8 cellular contexts compared by ENCODE assay signal in genomic region chr11:69013009-69013951, GRCh38.
A peak's percentile ranks its signal among the peaks of the same experiment; 100 is the strongest.
DNase-seq lines count a peak whose midpoint lies in the region; ATAC-seq and TF ChIP-seq lines count a peak whose summit lies in the region.

Gene MRGPRF, minus strand, starts transcription at chr11:69013246. Its CDS starts 3,345 bp downstream, at chr11:69009901.

- peaks cover 25% of the 10 kb centered on the region for H3K27me3 ChIP-seq in iPS-18a (ENCODE audit: control insufficient read depth, insufficient read depth, low read length)

- H3K27ac ChIP-seq in iPS-18a (ENCODE audit: low read length) (no peak within 1 kb of the TSS), skin epidermis (peak within 1 kb of the TSS in 20 of 21 experiments; percentile 28 to 91 (median 79))

- TF ChIP-seq CTCF in astrocyte of the cerebellum (IDR thresholded peaks at IDR 0.05; ENCODE audit: low read depth, low read length, missing control alignments) (peak; percentile 67), GM10266 (IDR thresholded peaks at IDR 0.05; ENCODE audit: control insufficient read depth, insufficient read depth, low read depth, missing control alignments) (no peak)

- no peak for ATAC-seq in HG03159 (IDR thresholded peaks at IDR 0.05; ENCODE audit: unreplicated experiment)

- in situ Hi-C loops in astrocyte of the cerebellum (cut with HindIII; ENCODE audit: low sequenced_read_pairs), result no loop called here

- H3K36me3 ChIP-seq in iPS-18a (ENCODE audit: control insufficient read depth, low read depth, low read length), result no peaks in the 10 kb centered on the region

- DNase-seq in HCEC 1CT (peak; percentile 95), astrocyte of the cerebellum (ENCODE audit: low read depth) (peak; percentile 57), GM10266 (ENCODE audit: extremely low spot score) (no peak), UCSD-AML1 (lab: John Stamatoyannopoulos, UW; ENCODE audit: unreplicated experiment) (no peak)
- no peak for DNase-seq in stimulated activated CD4-positive, alpha-beta T cell treated with anti-CD3 and anti-CD28 coated beads, Interleukin-4, amount 100 ng/mL, for 4 hours

- H3K4me3 ChIP-seq in astrocyte of the cerebellum (ENCODE audit: low read depth, low read length), result peak within 1 kb of the TSS; percentile 53
- H3K4me3 ChIP-seq in iPS-18a (ENCODE audit: low read length), result peak within 1 kb of the TSS; percentile 47
- peak within 1 kb of the TSS; percentile 21 to 48 (median 29) for H3K4me3 ChIP-seq in skin epidermis

- H3K4me1 ChIP-seq in iPS-18a (ENCODE audit: control insufficient read depth, low read depth, low read length), result peaks cover 32% of the 10 kb centered on the region

- H3K9ac ChIP-seq in iPS-18a (ENCODE audit: low read length), result peak within 1 kb of the TSS; percentile 22

- H3K9me3 ChIP-seq in iPS-18a (ENCODE audit: control insufficient read depth, low read depth, low read length), result no peaks in the 10 kb centered on the region

Comparison
In these comparisons a context has a peak if more than half of its experiments do, and no peak if none do; other contexts are left out.
1. DNase-seq: peak in HCEC 1CT (single experiment) and astrocyte of the cerebellum (single experiment); none in stimulated activated CD4-positive, alpha-beta T cell treated with anti-CD3 and anti-CD28 coated beads, Interleukin-4, amount 100 ng/mL, for 4 hours (0 of 2), GM10266 (single experiment) and UCSD-AML1 (single experiment).
2. Peak in every context shown above with its lines, with median percentiles within 50 percentile points of each other: H3K4me3 ChIP-seq.